ENCODE assay signal across 1 cellular context in the genomic region with DNA sequence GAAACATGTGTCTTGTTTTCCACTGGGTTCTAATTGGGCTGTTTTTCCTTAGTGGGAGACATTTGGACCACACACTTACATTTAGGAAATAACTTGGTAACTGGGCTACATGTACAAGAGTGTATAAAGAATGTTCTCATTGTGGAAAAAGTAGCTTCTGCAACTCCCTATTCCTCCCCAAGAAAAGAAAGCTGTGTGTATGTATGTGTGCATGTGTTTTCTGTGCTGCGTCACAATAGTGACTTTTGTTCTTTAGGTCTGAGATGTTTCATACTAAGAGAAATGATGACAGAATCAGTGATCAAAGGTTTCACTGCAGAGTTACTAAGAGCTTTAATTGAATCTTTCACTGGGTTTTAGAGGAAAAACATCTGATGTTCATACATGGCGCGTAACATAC.
TF ChIP-seq lines count a peak whose summit lies in the region.

No MANE protein-coding gene starts in this region.

TF ChIP-seq in SK-N-SH, 30 proteins besides CTCF, POLR2A, EP300 and RAD21 (continued from another document):
- TF ChIP-seq, protein P1, sequence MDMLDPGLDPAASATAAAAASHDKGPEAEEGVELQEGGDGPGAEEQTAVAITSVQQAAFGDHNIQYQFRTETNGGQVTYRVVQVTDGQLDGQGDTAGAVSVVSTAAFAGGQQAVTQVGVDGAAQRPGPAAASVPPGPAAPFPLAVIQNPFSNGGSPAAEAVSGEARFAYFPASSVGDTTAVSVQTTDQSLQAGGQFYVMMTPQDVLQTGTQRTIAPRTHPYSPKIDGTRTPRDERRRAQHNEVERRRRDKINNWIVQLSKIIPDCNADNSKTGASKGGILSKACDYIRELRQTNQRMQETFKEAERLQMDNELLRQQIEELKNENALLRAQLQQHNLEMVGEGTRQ (IDR thresholded peaks at IDR 0.05; ENCODE audit: borderline replicate concordance, low read depth, low read length) = no peak
- TF ChIP-seq SMC3 (IDR thresholded peaks at IDR 0.05; ENCODE audit: low read depth, low read length) (no peak), RCOR1 (IDR thresholded peaks at IDR 0.05; ENCODE audit: low read length) (no peak), FOXM1 (IDR thresholded peaks at IDR 0.05; ENCODE audit: low read depth) (no peak), POLR2AphosphoS5 (IDR thresholded peaks at IDR 0.05; ENCODE audit: low read depth, low read length) (no peak), TCF12 (IDR thresholded peaks at IDR 0.05) (no peak), NFIC (IDR thresholded peaks at IDR 0.05; ENCODE audit: borderline replicate concordance) (no peak), EZH2phosphoT487 (IDR thresholded peaks at IDR 0.05; ENCODE audit: borderline replicate concordance, low read depth) (no peak), TEAD4 (IDR thresholded peaks at IDR 0.05; ENCODE audit: borderline replicate concordance, insufficient read depth) (no peak)
